Comparison of ENCODE assay signal across 19 cellular contexts in genomic region chr3:141699349-141699748, GRCh38. TPM values are rescaled to one million over a fixed set of nuclear protein-coding genes. Genes with fewer than 3 reads are reported as not detected.
DNase-seq lines count a peak whose midpoint lies in the region; ATAC-seq and TF ChIP-seq lines count a peak whose summit lies in the region.
"Had no signal": no experiment of that assay in that cellular context is flagged by ENCODE, and none has a peak within 500 bp of the region (broad histone marks: within the 10 kb centered on the region; RNA-seq: fewer than 3 reads in every experiment).

No MANE protein-coding gene starts in this region.

- WGBS in esophagus muscularis mucosa: 74% methylated on average over 9 of the region's 9 CpGs

- no peak for TF ChIP-seq CTCF in activated CD8-positive, alpha-beta T cell treated with anti-CD3 and anti-CD28 coated beads for 36 hours (IDR thresholded peaks at IDR 0.05)
- no peak for TF ChIP-seq CTCF in esophagus muscularis mucosa (IDR thresholded peaks at IDR 0.05)

- peaks cover 0 to 7% (median 0%) of the 10 kb centered on the region in 4 donors for H3K27me3 ChIP-seq in esophagus muscularis mucosa
- H3K27me3 ChIP-seq: BLaER1 treated with 17β-estradiol and CSF1 and Interleukin-3, amounts not matched to agents 10 nM and 100 nM had no signal

- H3K9me3 ChIP-seq in esophagus muscularis mucosa: no peaks in the 10 kb centered on the region

- CTCF ChIA-PET in activated CD8-positive, alpha-beta T cell treated with anti-CD3 and anti-CD28 coated beads, Interleukin-2, amount 10 ng/mL, durations not matched to agents 7 days and 5 days (lab: Charles Lee): no interaction called here
- CTCF ChIA-PET in activated CD8-positive, alpha-beta T cell treated with anti-CD3 and anti-CD28 coated beads for 36 hours (lab: Charles Lee): no interaction called here

- H3K4me3 Mint-ChIP-seq in activated CD8-positive, alpha-beta T cell treated with anti-CD3 and anti-CD28 coated beads, Interleukin-2, amount 10 ng/mL, durations not matched to agents 7 days and 5 days: no peak overlapping the region
- H3K4me3 Mint-ChIP-seq in activated CD8-positive, alpha-beta T cell treated with anti-CD3 and anti-CD28 coated beads for 36 hours: no peak overlapping the region
- H3K4me3 Mint-ChIP-seq: B cell; CD8-positive, alpha-beta T cell; HFFc6 had no signal

- H3K27ac ChIP-seq in esophagus muscularis mucosa (replicated peaks in 1 of 4): no peak overlapping the region
- H3K27ac ChIP-seq: BLaER1 treated with 17β-estradiol and CSF1 and Interleukin-3, amounts not matched to agents 10 nM and 100 nM had no signal

- no peaks in the 10 kb centered on the region for H3K9me3 Mint-ChIP-seq in activated CD8-positive, alpha-beta T cell treated with anti-CD3 and anti-CD28 coated beads, Interleukin-2, amount 10 ng/mL, durations not matched to agents 7 days and 5 days (ENCODE audit: insufficient read depth)
- no peaks in the 10 kb centered on the region for H3K9me3 Mint-ChIP-seq in activated CD8-positive, alpha-beta T cell treated with anti-CD3 and anti-CD28 coated beads for 36 hours
- H3K9me3 Mint-ChIP-seq: CD8-positive, alpha-beta T cell; HFFc6 had no signal

- intact Hi-C loops in activated CD8-positive, alpha-beta T cell treated with anti-CD3 and anti-CD28 coated beads for 36 hours (cut with micrococcal nuclease): no loop called here
- intact Hi-C loops in esophagus muscularis mucosa (cut with DNase I): no loop called here

- H3K36me3 ChIP-seq in esophagus muscularis mucosa: no peaks in the 10 kb centered on the region
- H3K36me3 ChIP-seq: BLaER1 treated with 17β-estradiol and CSF1 and Interleukin-3, amounts not matched to agents 10 nM and 100 nM had no signal

- H3K36me3 Mint-ChIP-seq in activated CD8-positive, alpha-beta T cell treated with anti-CD3 and anti-CD28 coated beads, Interleukin-2, amount 10 ng/mL, durations not matched to agents 7 days and 5 days (ENCODE audit: low read depth): no peaks in the 10 kb centered on the region
- H3K36me3 Mint-ChIP-seq in activated CD8-positive, alpha-beta T cell treated with anti-CD3 and anti-CD28 coated beads for 36 hours (ENCODE audit: low read depth): no peaks in the 10 kb centered on the region
- H3K36me3 Mint-ChIP-seq: CD8-positive, alpha-beta T cell had no signal

- no peak for TF ChIP-seq POLR2A in esophagus muscularis mucosa (IDR thresholded peaks at IDR 0.05; ENCODE audit: low read depth)

- DNase-seq in activated CD8-positive, alpha-beta T cell treated with anti-CD3 and anti-CD28 coated beads, Interleukin-2, amount 10 ng/mL, durations not matched to agents 7 days and 5 days: peak; percentile 12
- no peak for DNase-seq in activated CD8-positive, alpha-beta T cell treated with anti-CD3 and anti-CD28 coated beads for 36 hours
- DNase-seq in NCI-H1092 (lab: John Stamatoyannopoulos, UW): peak; percentile 7
- peak; percentile 72 for DNase-seq in esophagus muscularis mucosa (ENCODE audit: extremely low spot score)
- no peak for DNase-seq in NCI-H748 treated with DMSO at 0.1 percent for 48 hours (lab: John Stamatoyannopoulos, UW)
- DNase-seq in GF-D8 (lab: John Stamatoyannopoulos, UW): no peak
- DNase-seq: 8988T; Calu3; CD8-positive, alpha-beta T cell; GDM1; GOT3; H7; HFFc6; KBM-7 had no signal

- no peak for TF ChIP-seq EP300 in esophagus muscularis mucosa (IDR thresholded peaks at IDR 0.05)

- POLR2A ChIA-PET in activated CD8-positive, alpha-beta T cell treated with anti-CD3 and anti-CD28 coated beads, Interleukin-2, amount 10 ng/mL, durations not matched to agents 7 days and 5 days (lab: Charles Lee): no interaction called here
- POLR2A ChIA-PET in activated CD8-positive, alpha-beta T cell treated with anti-CD3 and anti-CD28 coated beads for 36 hours (lab: Charles Lee): no interaction called here

- H3K27me3 Mint-ChIP-seq in activated CD8-positive, alpha-beta T cell treated with anti-CD3 and anti-CD28 coated beads, Interleukin-2, amount 10 ng/mL, durations not matched to agents 7 days and 5 days (ENCODE audit: low read depth): peaks cover 2% of the 10 kb centered on the region
- no peaks in the 10 kb centered on the region for H3K27me3 Mint-ChIP-seq in activated CD8-positive, alpha-beta T cell treated with anti-CD3 and anti-CD28 coated beads for 36 hours

- no peaks in the 10 kb centered on the region for H3K4me1 ChIP-seq in esophagus muscularis mucosa
- H3K4me1 ChIP-seq: BLaER1 treated with 17β-estradiol and CSF1 and Interleukin-3, amounts not matched to agents 10 nM and 100 nM had no signal

- H3K27ac Mint-ChIP-seq in activated CD8-positive, alpha-beta T cell treated with anti-CD3 and anti-CD28 coated beads, Interleukin-2, amount 10 ng/mL, durations not matched to agents 7 days and 5 days: no peak overlapping the region
- H3K27ac Mint-ChIP-seq in activated CD8-positive, alpha-beta T cell treated with anti-CD3 and anti-CD28 coated beads for 36 hours: no peak overlapping the region
- H3K27ac Mint-ChIP-seq: B cell; CD8-positive, alpha-beta T cell; HFFc6 had no signal

- no peak overlapping the region for H3K4me3 ChIP-seq in esophagus muscularis mucosa
- H3K4me3 ChIP-seq: BLaER1 treated with 17β-estradiol and CSF1 and Interleukin-3, amounts not matched to agents 10 nM and 100 nM had no signal

- ATAC-seq in activated CD8-positive, alpha-beta T cell treated with anti-CD3 and anti-CD28 coated beads, Interleukin-2, amount 10 ng/mL, durations not matched to agents 7 days and 5 days: no peak
- ATAC-seq in activated CD8-positive, alpha-beta T cell treated with anti-CD3 and anti-CD28 coated beads for 36 hours: no peak
- no peak for ATAC-seq in HG02884 (IDR thresholded peaks at IDR 0.05; ENCODE audit: unreplicated experiment)
- ATAC-seq in HG03175 (IDR thresholded peaks at IDR 0.05; ENCODE audit: unreplicated experiment): no peak
- ATAC-seq: CD8-positive, alpha-beta T cell; HCT116 had no signal

- H3K4me1 Mint-ChIP-seq in activated CD8-positive, alpha-beta T cell treated with anti-CD3 and anti-CD28 coated beads, Interleukin-2, amount 10 ng/mL, durations not matched to agents 7 days and 5 days (ENCODE audit: low read depth): no peaks in the 10 kb centered on the region
- H3K4me1 Mint-ChIP-seq in activated CD8-positive, alpha-beta T cell treated with anti-CD3 and anti-CD28 coated beads for 36 hours (ENCODE audit: low read depth): no peaks in the 10 kb centered on the region
- H3K4me1 Mint-ChIP-seq: B cell had no signal

RNA-seq across cellular contexts. Expression of gene RNF7, which starts 38.7 kb away (rescaled TPM):
- 10 to 100 TPM; 58.5 to 61.2 TPM for total RNA-seq in activated CD8-positive, alpha-beta T cell treated with anti-CD3 and anti-CD28 coated beads, Interleukin-2, amount 10 ng/mL, durations not matched to agents 7 days and 5 days
- 10 to 100 TPM; 56.1 to 57.9 TPM for total RNA-seq in activated CD8-positive, alpha-beta T cell treated with anti-CD3 and anti-CD28 coated beads for 36 hours
- 100 to 1,000 TPM in 1 of 4 donors, 10 to 100 TPM in 3; 47.2 to 107 (median 80.2) TPM for total RNA-seq in esophagus muscularis mucosa

Comparison
In these comparisons a context has a peak if more than half of its experiments do, and no peak if none do; other contexts are left out.
1. DNase-seq: peak in activated CD8-positive, alpha-beta T cell treated with anti-CD3 and anti-CD28 coated beads, Interleukin-2, amount 10 ng/mL, durations not matched to agents 7 days and 5 days (single experiment), NCI-H1092 (single experiment) and esophagus muscularis mucosa (single experiment); none in activated CD8-positive, alpha-beta T cell treated with anti-CD3 and anti-CD28 coated beads for 36 hours (single experiment), NCI-H748 treated with DMSO at 0.1 percent for 48 hours (single experiment) and GF-D8 (single experiment).